In the genomic region with DNA sequence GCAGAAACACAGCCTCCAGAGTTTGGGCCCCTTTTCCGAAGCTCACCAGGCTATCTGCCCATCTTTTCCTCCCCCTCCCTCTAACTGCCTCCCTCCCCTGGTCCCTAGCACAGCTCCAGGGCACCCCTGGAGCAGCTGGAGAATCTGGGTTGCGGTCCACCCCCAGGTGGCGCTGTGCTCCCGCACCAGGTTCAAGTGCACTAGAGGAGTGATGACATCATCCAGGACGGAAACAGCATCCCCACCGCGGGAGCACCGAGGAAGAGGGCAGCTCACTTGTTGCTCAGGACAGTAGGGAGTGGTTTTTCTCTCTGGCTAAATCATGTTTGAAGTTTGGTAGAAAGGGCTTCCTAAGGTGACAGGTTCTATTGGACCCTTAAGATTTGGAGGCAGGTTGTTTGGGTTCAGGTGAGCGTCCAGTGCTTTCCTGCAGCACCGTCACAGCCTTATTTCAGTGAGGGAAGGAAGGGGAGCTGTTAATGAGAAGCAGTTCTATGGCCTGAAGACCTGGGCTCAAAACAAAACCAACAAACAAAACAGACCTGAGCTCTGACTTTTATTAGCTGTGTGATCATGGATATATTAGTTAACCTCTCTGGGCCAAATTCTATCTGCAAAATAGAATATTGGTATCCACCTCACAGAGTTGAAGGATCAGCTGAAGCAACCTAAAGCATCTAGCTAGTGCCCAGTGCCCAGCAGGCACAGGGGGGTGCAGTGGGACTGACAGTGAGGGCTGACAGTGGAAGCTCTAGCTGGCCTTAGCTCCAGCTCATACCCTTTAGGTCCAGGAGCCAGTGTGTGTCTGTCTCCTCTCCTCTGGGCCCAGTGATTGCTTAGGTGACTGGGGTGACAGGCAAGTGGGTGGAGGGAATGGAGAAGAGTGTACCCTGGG, we compare ENCODE assay signal across 8 cellular contexts. TPM values are rescaled to one million over a fixed set of nuclear protein-coding genes. Genes with fewer than 3 reads are reported as not detected.
DNase-seq lines count a peak whose midpoint lies in the region; ATAC-seq and TF ChIP-seq lines count a peak whose summit lies in the region.

No MANE protein-coding gene starts in this region.

- POLR2A ChIA-PET in activated CD8-positive, alpha-beta T cell treated with anti-CD3 and anti-CD28 coated beads for 36 hours (lab: Charles Lee): interaction anchor here (0.7 to 2.0 kb wide), 9 partner anchors 10 to 254 kb away, joined by 3 to 6 read pairs (median 3); a partner anchor contains a TSS

- TF ChIP-seq CTCF in activated CD8-positive, alpha-beta T cell treated with anti-CD3 and anti-CD28 coated beads for 36 hours (IDR thresholded peaks at IDR 0.05): peak; percentile 91

- DNase-seq in AML-193 (lab: John Stamatoyannopoulos, UW): peak; percentile 70 to 77
- peak; percentile 96 for DNase-seq in HK-2 (ENCODE audit: unreplicated experiment)
- DNase-seq in NOMO-1 (lab: John Stamatoyannopoulos, UW; ENCODE audit: unreplicated experiment in 2 of 2): peak; percentile 81 to 83
- peak; percentile 94 for DNase-seq in activated CD8-positive, alpha-beta T cell treated with anti-CD3 and anti-CD28 coated beads for 36 hours
- peak; percentile 64 for DNase-seq in effector CD4-positive, alpha-beta T cell
- peak; percentile 42 to 58 for DNase-seq in memory B cell (ENCODE audit: low spot score in 2 of 2)
- DNase-seq in stimulated activated CD8-positive, alpha-beta memory T cell treated with anti-CD3 and anti-CD28 coated beads, Interleukin-12 subunit alpha, Interleukin-12 subunit beta, amount 100 ng/mL, for 1 hour (ENCODE audit: low read depth): peak; percentile 61

- CTCF ChIA-PET in activated CD8-positive, alpha-beta T cell treated with anti-CD3 and anti-CD28 coated beads for 36 hours (lab: Charles Lee): interaction anchor here (0.6 to 7.2 kb wide), 58 partner anchors 8 to 540 kb away, joined by 3 to 130 read pairs (median 5); a partner anchor contains a TSS

- H3K4me1 Mint-ChIP-seq in activated CD8-positive, alpha-beta T cell treated with anti-CD3 and anti-CD28 coated beads for 36 hours (ENCODE audit: low read depth): peaks cover 7% of the 10 kb centered on the region
- H3K4me1 Mint-ChIP-seq in memory B cell: peaks cover 6% of the 10 kb centered on the region

- intact Hi-C loops in activated CD8-positive, alpha-beta T cell treated with anti-CD3 and anti-CD28 coated beads for 36 hours (cut with micrococcal nuclease): loop anchor here (1.0 kb wide), 1 partner anchor 76 kb away; no protein-coding TSS in a partner anchor

- no peaks in the 10 kb centered on the region for H3K36me3 Mint-ChIP-seq in activated CD8-positive, alpha-beta T cell treated with anti-CD3 and anti-CD28 coated beads for 36 hours (ENCODE audit: low read depth)
- no peaks in the 10 kb centered on the region for H3K36me3 Mint-ChIP-seq in memory B cell

- H3K27me3 Mint-ChIP-seq in activated CD8-positive, alpha-beta T cell treated with anti-CD3 and anti-CD28 coated beads for 36 hours: peaks cover 18% of the 10 kb centered on the region
- peaks cover 22% of the 10 kb centered on the region for H3K27me3 Mint-ChIP-seq in memory B cell

- ATAC-seq in GM19351 (IDR thresholded peaks at IDR 0.05; ENCODE audit: unreplicated experiment): peak; percentile 81
- peak; percentile 96 for ATAC-seq in activated CD8-positive, alpha-beta T cell treated with anti-CD3 and anti-CD28 coated beads for 36 hours
- ATAC-seq in memory B cell (ENCODE audit: low read depth): peak; percentile 84

- H3K4me3 Mint-ChIP-seq in activated CD8-positive, alpha-beta T cell treated with anti-CD3 and anti-CD28 coated beads for 36 hours: peak overlapping the region; percentile 38
- peak overlapping the region; percentile 35 for H3K4me3 Mint-ChIP-seq in memory B cell

- H3K27ac Mint-ChIP-seq in activated CD8-positive, alpha-beta T cell treated with anti-CD3 and anti-CD28 coated beads for 36 hours: peak overlapping the region; percentile 75
- H3K27ac Mint-ChIP-seq in memory B cell: no peak overlapping the region

- H3K9me3 Mint-ChIP-seq in activated CD8-positive, alpha-beta T cell treated with anti-CD3 and anti-CD28 coated beads for 36 hours: no peaks in the 10 kb centered on the region
- no peaks in the 10 kb centered on the region for H3K9me3 Mint-ChIP-seq in memory B cell

RNA-seq across cellular contexts. Expression of a gene that starts 7.5 kb away (rescaled TPM):
- under 1 TPM in 1 of 2 experiments, not detected in 1; 0.47 TPM for total RNA-seq in activated CD8-positive, alpha-beta T cell treated with anti-CD3 and anti-CD28 coated beads for 36 hours

RNA-seq across cellular contexts. Expression of a gene that starts 50.2 kb away (rescaled TPM):
- not detected for total RNA-seq in activated CD8-positive, alpha-beta T cell treated with anti-CD3 and anti-CD28 coated beads for 36 hours

RNA-seq across cellular contexts. Expression of a gene that starts 59.1 kb away (rescaled TPM):
- 10 to 100 TPM; 75.8 to 76.8 TPM for total RNA-seq in activated CD8-positive, alpha-beta T cell treated with anti-CD3 and anti-CD28 coated beads for 36 hours

Comparison
In these comparisons a context has a peak if more than half of its experiments do, and no peak if none do; other contexts are left out.
1. Peak in every context shown above with its lines: DNase-seq and ATAC-seq.